In the genomic region with DNA sequence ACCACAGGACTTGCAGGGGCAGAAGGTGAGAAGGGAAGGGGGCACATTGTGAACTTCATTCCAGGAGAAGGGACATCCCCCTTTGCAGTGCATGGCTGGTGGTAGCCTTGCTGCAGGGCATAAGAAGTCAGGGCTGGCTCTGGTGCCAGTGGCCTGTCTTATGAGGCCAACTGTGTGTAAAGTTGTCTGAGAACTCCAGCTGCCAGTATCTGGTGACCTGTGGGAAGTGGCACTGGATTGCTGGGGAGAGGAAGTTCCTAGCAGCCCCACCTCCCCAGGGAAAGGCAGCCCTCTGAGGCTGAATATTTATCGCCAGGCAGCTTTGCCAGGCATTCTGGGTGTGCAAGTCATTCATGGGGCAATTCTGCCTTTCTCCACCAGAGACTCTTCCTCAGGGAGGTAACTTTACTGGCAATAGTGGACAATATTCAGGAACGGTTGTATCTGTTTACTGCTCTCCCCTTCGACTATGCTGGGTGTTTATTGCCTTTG, we compare ENCODE assay signal across 18 cellular contexts. TPM values are rescaled to one million over a fixed set of nuclear protein-coding genes. Genes with fewer than 3 reads are reported as not detected.
DNase-seq lines count a peak whose midpoint lies in the region; ATAC-seq, FAIRE-seq and TF ChIP-seq lines count a peak whose summit lies in the region.
"Had no signal": no experiment of that assay in that cellular context is flagged by ENCODE, and none has a peak within 500 bp of the region (broad histone marks: within the 10 kb centered on the region; RNA-seq: fewer than 3 reads in every experiment).

No MANE protein-coding gene starts in this region.

- peak; percentile 65 to 84; a peak in 5 of 6 replicates for ATAC-seq in A549
- ATAC-seq in HG03520 (IDR thresholded peaks at IDR 0.05; ENCODE audit: unreplicated experiment): no peak
- no peak for ATAC-seq in HG03354 (IDR thresholded peaks at IDR 0.05; ENCODE audit: poor library complexity, severe bottlenecking, unreplicated experiment)
- ATAC-seq: activated CD4-positive, CD25-positive, alpha-beta regulatory T cell treated with anti-CD3 and anti-CD28 coated beads, Interleukin-2, amount 50 U/mL, for 24 hours; heart right ventricle had no signal

- no peak for TF ChIP-seq EP300 in A549 (IDR thresholded peaks at IDR 0.05)

- H2AFZ ChIP-seq in hepatocyte: no peak overlapping the region

- no peaks in the 10 kb centered on the region for H3K79me2 ChIP-seq in hepatocyte

- no peak for FAIRE-seq in A549 (lab: Jason Lieb, UNC)

- WGBS in A549 (ENCODE audit: missing lambda C conversion rate): 49% methylated on average over 3 of the region's 3 CpGs
- WGBS in hepatocyte (ENCODE audit: low lambda C conversion rate, missing lambda C conversion rate): 43% methylated on average over 3 of the region's 3 CpGs

- TF ChIP-seq RAD21 in A549 (conservative IDR thresholded peaks at IDR 0.05 in 1 of 2, IDR thresholded peaks at IDR 0.05 in 1 of 2): no peak

- H3K36me3 ChIP-seq in NT2/D1 (ENCODE audit: insufficient read depth, insufficient read length, low read length): no peaks in the 10 kb centered on the region
- no peaks in the 10 kb centered on the region for H3K36me3 ChIP-seq in iPS-20b (ENCODE audit: insufficient read depth, low read depth, low read length)
- no peaks in the 10 kb centered on the region for H3K36me3 ChIP-seq in hepatocyte (replicated peaks; ENCODE audit: insufficient read depth, low read depth)
- H3K36me3 ChIP-seq: ascending aorta, heart right ventricle, stomach had no signal

- peaks cover 10% of the 10 kb centered on the region for H3K4me1 ChIP-seq in A549
- peaks cover 9% of the 10 kb centered on the region for H3K4me1 ChIP-seq in NT2/D1 (ENCODE audit: insufficient read depth, insufficient read length)
- peaks cover 14% of the 10 kb centered on the region; the same call in 1 of the 2 replicates for H3K4me1 ChIP-seq in iPS-20b (ENCODE audit: insufficient read depth, low read length)
- H3K4me1 ChIP-seq in hepatocyte (ENCODE audit: insufficient read depth): no peaks in the 10 kb centered on the region
- H3K4me1 ChIP-seq: ascending aorta, heart right ventricle, stomach had no signal

- CTCF ChIA-PET in A549 (lab: Yijun Ruan, JAX): interaction anchor here (1.4 to 2.4 kb wide), 6 partner anchors 8 to 616 kb away, joined by 4 to 11 read pairs (median 4); a partner anchor contains a TSS

- H3K9me3 ChIP-seq in A549 (no peaks in the 10 kb centered on the region), NT2/D1 (ENCODE audit: insufficient read depth, low read length) (no peaks in the 10 kb centered on the region), iPS-20b (ENCODE audit: insufficient read depth, low read depth, low read length) (no peaks in the 10 kb centered on the region), hepatocyte (ENCODE audit: low read depth) (no peaks in the 10 kb centered on the region)
- H3K9me3 ChIP-seq: ascending aorta, heart right ventricle, stomach had no signal

- H3K9ac ChIP-seq in NT2/D1 (ENCODE audit: insufficient read length, low read depth) (peak overlapping the region; percentile 11), iPS-20b (ENCODE audit: low read depth, low read length) (no peak overlapping the region)
- H3K9ac ChIP-seq: KMS-11 had no signal

- no peaks in the 10 kb centered on the region for H4K20me1 ChIP-seq in hepatocyte (ENCODE audit: insufficient read depth, poor library complexity, severe bottlenecking)

- H3K4me3 ChIP-seq in A549: no peak overlapping the region
- H3K4me3 ChIP-seq in NT2/D1 (ENCODE audit: insufficient read length, low read depth): no peak overlapping the region
- H3K4me3 ChIP-seq in iPS-20b (ENCODE audit: low read length): peak overlapping the region; percentile 30; the same call in 1 of the 2 replicates
- no peak overlapping the region for H3K4me3 ChIP-seq in hepatocyte
- H3K4me3 ChIP-seq: ascending aorta, heart right ventricle, stomach had no signal

- no peaks in the 10 kb centered on the region for H3K9me2 ChIP-seq in hepatocyte (replicated peaks; ENCODE audit: insufficient read depth)

- H3K27me3 ChIP-seq in NT2/D1 (ENCODE audit: insufficient read depth, insufficient read length) (no peaks in the 10 kb centered on the region), iPS-20b (ENCODE audit: insufficient read depth, low read length) (no peaks in the 10 kb centered on the region), hepatocyte (peaks cover 40% of the 10 kb centered on the region)
- H3K27me3 ChIP-seq: ascending aorta had no signal

- H3K27ac ChIP-seq in A549 (peak overlapping the region; percentile 27 to 74; a peak in 4 of 6 replicates), iPS-20b (ENCODE audit: low read length) (no peak overlapping the region), hepatocyte (no peak overlapping the region)
- H3K27ac ChIP-seq: ascending aorta, heart right ventricle, KMS-11, stomach had no signal

- POLR2A ChIA-PET in A549 (lab: Yijun Ruan, JAX): no interaction called here

- TF ChIP-seq POLR2A in A549 (IDR thresholded peaks at IDR 0.05; ENCODE audit: low read length): no peak

- peak; percentile 26 to 37 for DNase-seq in A549 (ENCODE audit: low read depth in 1 of 2, low spot score in 1 of 2)
- peak; percentile 8 for DNase-seq in EH (ENCODE audit: low read depth)
- DNase-seq in NT2/D1 (ENCODE audit: low read depth, low spot score): peak; percentile 8
- DNase-seq in activated naive CD4-positive, alpha-beta T cell (lab: John Stamatoyannopoulos, UW): no peak
- no peak for DNase-seq in hepatocyte (ENCODE audit: low spot score)
- DNase-seq: effector CD8-positive, alpha-beta T cell; heart right ventricle; Right ventricle myocardium superior; stimulated activated CD4-positive, alpha-beta T cell treated with anti-CD3 and anti-CD28 coated beads, Interleukin-4, amount 100 ng/mL, for 1 hour had no signal

- H3K4me2 ChIP-seq in A549: no peak overlapping the region
- H3K4me2 ChIP-seq in hepatocyte: no peak overlapping the region
- H3K4me2 ChIP-seq: KMS-11 had no signal

- no peak for TF ChIP-seq CTCF in A549 (IDR thresholded peaks at IDR 0.05)
- TF ChIP-seq CTCF in hepatocyte (IDR thresholded peaks at IDR 0.05; ENCODE audit: poor library complexity): no peak

TF ChIP-seq in A549, 52 proteins besides CTCF, POLR2A, EP300 and RAD21 (continues in another document):
- TF ChIP-seq HDAC2 (IDR thresholded peaks at IDR 0.05): no peak
- no peak for TF ChIP-seq FOSB (CRISPR knock-in tag; IDR thresholded peaks at IDR 0.05)
- TF ChIP-seq, protein P1, sequence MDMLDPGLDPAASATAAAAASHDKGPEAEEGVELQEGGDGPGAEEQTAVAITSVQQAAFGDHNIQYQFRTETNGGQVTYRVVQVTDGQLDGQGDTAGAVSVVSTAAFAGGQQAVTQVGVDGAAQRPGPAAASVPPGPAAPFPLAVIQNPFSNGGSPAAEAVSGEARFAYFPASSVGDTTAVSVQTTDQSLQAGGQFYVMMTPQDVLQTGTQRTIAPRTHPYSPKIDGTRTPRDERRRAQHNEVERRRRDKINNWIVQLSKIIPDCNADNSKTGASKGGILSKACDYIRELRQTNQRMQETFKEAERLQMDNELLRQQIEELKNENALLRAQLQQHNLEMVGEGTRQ (IDR thresholded peaks at IDR 0.05): no peak
- no peak for TF ChIP-seq FOXS1 (CRISPR knock-in tag; IDR thresholded peaks at IDR 0.05)
- no peak for TF ChIP-seq KDM1A (IDR thresholded peaks at IDR 0.05; ENCODE audit: low read depth)
- TF ChIP-seq, protein P2, sequence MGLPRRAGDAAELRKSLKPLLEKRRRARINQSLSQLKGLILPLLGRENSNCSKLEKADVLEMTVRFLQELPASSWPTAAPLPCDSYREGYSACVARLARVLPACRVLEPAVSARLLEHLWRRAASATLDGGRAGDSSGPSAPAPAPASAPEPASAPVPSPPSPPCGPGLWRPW (IDR thresholded peaks at IDR 0.05): no peak
- TF ChIP-seq, protein P3, sequence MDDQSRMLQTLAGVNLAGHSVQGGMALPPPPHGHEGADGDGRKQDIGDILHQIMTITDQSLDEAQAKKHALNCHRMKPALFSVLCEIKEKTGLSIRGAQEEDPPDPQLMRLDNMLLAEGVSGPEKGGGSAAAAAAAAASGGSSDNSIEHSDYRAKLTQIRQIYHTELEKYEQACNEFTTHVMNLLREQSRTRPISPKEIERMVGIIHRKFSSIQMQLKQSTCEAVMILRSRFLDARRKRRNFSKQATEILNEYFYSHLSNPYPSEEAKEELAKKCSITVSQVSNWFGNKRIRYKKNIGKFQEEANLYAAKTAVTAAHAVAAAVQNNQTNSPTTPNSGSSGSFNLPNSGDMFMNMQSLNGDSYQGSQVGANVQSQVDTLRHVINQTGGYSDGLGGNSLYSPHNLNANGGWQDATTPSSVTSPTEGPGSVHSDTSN (IDR thresholded peaks at IDR 0.05): no peak
- no peak for TF ChIP-seq PHF8 (IDR thresholded peaks at IDR 0.05; ENCODE audit: borderline replicate concordance, low read depth)
- no peak for TF ChIP-seq CHD2 (IDR thresholded peaks at IDR 0.05; ENCODE audit: low read length, partially characterized antibody)
- TF ChIP-seq SMC3 (IDR thresholded peaks at IDR 0.05): no peak
- TF ChIP-seq ZNF302 (CRISPR knock-in tag; IDR thresholded peaks at IDR 0.05): no peak
- TF ChIP-seq ESRRA (IDR thresholded peaks at IDR 0.05; ENCODE audit: borderline replicate concordance, low read length): no peak

RNA-seq across cellular contexts. Expression of a gene that starts 12.2 kb away (rescaled TPM):
- polyA plus RNA-seq in A549 (2011; rRNA removed) (0.90 and 0.97 TPM in 2 replicates), A549 (2017; fragmentation: RNase III; extraction: RNeasy Plus Mini Kit Qiagen cat#74134 plus additional on column Dnase treatment) (0.09 to 0.25 TPM (median 0.24 TPM) in 3 replicates), hepatocyte (0.16 and 0.33 TPM in 2 replicates)
- polyA plus RNA-seq in A549 (2012; cell fraction: cytosol; rRNA removed): 0.34 and 0.69 TPM in 2 replicates
- 0.15 and 0.43 TPM in 2 replicates for polyA plus RNA-seq in A549 (2012; cell fraction: nucleus; rRNA removed)
- 0.58 and 4.4 TPM in 2 replicates for polyA minus RNA-seq in A549 (2011; rRNA and poly(A)+ RNA removed)
- 0.33 and 0.84 TPM in 2 replicates for total RNA-seq in hepatocyte
- total RNA-seq: ascending aorta; CD4-positive, CD25-positive, alpha-beta regulatory T cell; heart right ventricle; pulmonary artery endothelial cell; Right ventricle myocardium superior; stomach had no signal
- polyA plus RNA-seq: CD4-positive, CD25-positive, alpha-beta regulatory T cell; heart right ventricle; stomach had no signal

Comparison
In these comparisons a context has a peak if more than half of its experiments do, and no peak if none do; other contexts are left out.
1. ATAC-seq: peak in A549 (2 of 2); none in HG03520 (single experiment) and HG03354 (single experiment).
2. DNase-seq: peak in A549 (2 of 2), EH (single experiment) and NT2/D1 (single experiment); none in activated naive CD4-positive, alpha-beta T cell (0 of 4) and hepatocyte (single experiment).
3. H3K27ac ChIP-seq: peak in A549 (2 of 2); none in iPS-20b (single experiment) and hepatocyte (single experiment).